10 cellular contexts compared by ENCODE assay signal in the genomic region with DNA sequence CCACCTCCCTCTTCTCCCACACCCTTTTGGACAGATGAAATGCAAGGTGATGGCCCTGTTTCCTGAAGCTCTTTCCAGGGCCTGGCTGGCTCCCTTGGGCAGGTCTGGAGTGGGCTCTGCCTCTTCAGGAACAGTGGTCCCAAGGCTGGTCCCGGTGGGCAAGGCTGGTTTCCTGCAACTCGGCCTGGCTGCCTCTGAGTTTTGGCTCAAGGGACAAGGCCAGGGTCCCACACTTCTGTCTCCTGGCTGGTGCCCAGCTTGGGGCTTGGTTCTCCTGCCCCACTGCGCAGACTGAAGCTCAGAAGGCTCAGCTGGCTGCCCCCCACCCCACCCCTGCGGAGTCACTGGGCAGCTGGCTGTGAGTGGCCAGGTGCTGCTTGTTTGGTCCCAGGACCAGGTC. TPM values are rescaled to one million over a fixed set of nuclear protein-coding genes. Genes with fewer than 3 reads are reported as not detected.
DNase-seq lines count a peak whose midpoint lies in the region; ATAC-seq and TF ChIP-seq lines count a peak whose summit lies in the region.
"Had no signal": no experiment of that assay in that cellular context is flagged by ENCODE, and none has a peak within 500 bp of the region (broad histone marks: within the 10 kb centered on the region; RNA-seq: fewer than 3 reads in every experiment).

No MANE protein-coding gene starts in this region.

- POLR2A ChIA-PET in AG04450 (lab: Yijun Ruan, JAX) = interaction anchor here (0.8 to 1.4 kb wide), 2 partner anchors 9 to 12 kb away, joined by 4 to 14 read pairs; a partner anchor contains a TSS
- POLR2A ChIA-PET in IMR-90 (lab: Charles Lee; ENCODE audit: unreplicated experiment) = interaction anchor here (0.6 to 1.2 kb wide), 2 partner anchors 36 to 50 kb away, joined by 3 read pairs; a partner anchor contains a TSS

- no peak overlapping the region for H2BK120ac ChIP-seq in IMR-90 (ENCODE audit: low read depth, low read length)

- peak overlapping the region in 1 of 2 experiments; percentile 91; a peak in 2 of 4 replicates for H4K8ac ChIP-seq in IMR-90 (ENCODE audit: low read depth in 2 of 2, low read length in 2 of 2)

- peak overlapping the region; percentile 83 for H2AK9ac ChIP-seq in IMR-90 (replicated peaks; ENCODE audit: low read depth, low read length, poor library complexity)

- H3K4me1 ChIP-seq in IMR-90 (ENCODE audit: control insufficient read depth, insufficient read depth, low read length) = peaks cover 34% of the 10 kb centered on the region

- intact Hi-C loops in IMR-90 (cut with micrococcal nuclease) = no loop called here

- no peaks in the 10 kb centered on the region for H3K9me3 Mint-ChIP-seq in naive B cell

- no peak overlapping the region; the same call in 1 of the 2 replicates for H4K5ac ChIP-seq in IMR-90 (ENCODE audit: low read depth, low read length)

- CTCF ChIA-PET in AG04450 (lab: Charles Lee) = no interaction called here
- CTCF ChIA-PET in IMR-90 (lab: Yijun Ruan, JAX) = no interaction called here

- no peak overlapping the region for H2BK20ac ChIP-seq in IMR-90 (ENCODE audit: low read depth, low read length)

- H3K4me1 Mint-ChIP-seq in naive B cell = peaks cover 22 to 45% (median 40%) of the 10 kb centered on the region in 3 donors

- H3K4me3 ChIP-seq in AG04450 (ENCODE audit: low read depth, low read length) = peak overlapping the region; percentile 83
- peak overlapping the region; percentile 87 for H3K4me3 ChIP-seq in IMR-90 (ENCODE audit: insufficient read depth, low read depth, low read length)
- H3K4me3 ChIP-seq in cardiac fibroblast (replicated peaks in 1 of 2; ENCODE audit: low read depth in 2 of 2, low read length in 2 of 2) = peak overlapping the region; percentile 11 to 81
- H3K4me3 ChIP-seq: mucosa of descending colon had no signal

- no peak for TF ChIP-seq RAD21 in IMR-90 (IDR thresholded peaks at IDR 0.05; ENCODE audit: low read length)

- peak overlapping the region; percentile 99 for H3K9ac ChIP-seq in IMR-90 (ENCODE audit: low read depth, low read length)

- peak overlapping the region; percentile 97 for H2BK5ac ChIP-seq in IMR-90 (ENCODE audit: low read depth, low read length, poor library complexity, severe bottlenecking)

- dilution Hi-C loops in IMR-90 (cut with HindIII; ENCODE audit: low sequenced_read_pairs, unreplicated experiment) = no loop called here

- H2AFZ ChIP-seq in IMR-90 (replicated peaks; ENCODE audit: low read length, poor library complexity) = no peak overlapping the region

- H3K18ac ChIP-seq in IMR-90 (ENCODE audit: low read depth, low read length) = no peak overlapping the region

- no peak overlapping the region for H3K27ac ChIP-seq in AG04450 (ENCODE audit: low read depth, low read length)
- peak overlapping the region; percentile 99 for H3K27ac ChIP-seq in IMR-90 (ENCODE audit: insufficient read depth, low read length)

- no peak overlapping the region for H2BK15ac ChIP-seq in IMR-90 (ENCODE audit: low read depth, low read length)

- H3K36me3 ChIP-seq in IMR-90 (ENCODE audit: control insufficient read depth, insufficient read depth, low read length) = peaks cover 8% of the 10 kb centered on the region

- peak overlapping the region; percentile 97 for H3K23ac ChIP-seq in IMR-90 (ENCODE audit: low read depth, low read length)

- ATAC-seq in IMR-90 (ENCODE audit: low read depth) (no peak), naive B cell (ENCODE audit: low read depth in 2 of 2) (no peak), GM21723 (IDR thresholded peaks at IDR 0.05; ENCODE audit: unreplicated experiment) (no peak), GM21360 (IDR thresholded peaks at IDR 0.05; ENCODE audit: unreplicated experiment) (no peak)
- ATAC-seq: mucosa of descending colon had no signal

- H3K27me3 ChIP-seq in AG04450 (ENCODE audit: control insufficient read depth, insufficient read depth, low read length) = no peaks in the 10 kb centered on the region
- H3K27me3 ChIP-seq in IMR-90 (ENCODE audit: control insufficient read depth, insufficient read depth, low read length) = no peaks in the 10 kb centered on the region

- no peak for DNase-seq in AG04450 (ENCODE audit: low read depth, low spot score)
- DNase-seq in IMR-90 = no peak
- no peak for DNase-seq in cardiac fibroblast (ENCODE audit: low read depth in 2 of 2)
- no peak for DNase-seq in naive B cell
- DNase-seq in NCI-H2171 (lab: John Stamatoyannopoulos, UW) = no peak
- DNase-seq in NCI-H1105 treated with DMSO at 0.1 percent for 48 hours (lab: John Stamatoyannopoulos, UW) = no peak
- DNase-seq: Kasumi-1 had no signal

- TF ChIP-seq POLR2A in IMR-90 (IDR thresholded peaks at IDR 0.05; ENCODE audit: low read depth, low read length) = no peak; the same call in 1 of the 2 replicates

- no peak for TF ChIP-seq CTCF in AG04450 (IDR thresholded peaks at IDR 0.05; ENCODE audit: low read depth, low read length)
- no peak for TF ChIP-seq CTCF in IMR-90 (conservative IDR thresholded peaks at IDR 0.05; ENCODE audit: low read depth, low read length)
- TF ChIP-seq CTCF in cardiac fibroblast (IDR thresholded peaks at IDR 0.05; ENCODE audit: low read depth, low read length) = no peak

- H3K4me2 ChIP-seq in IMR-90 (ENCODE audit: low read depth, low read length) = peak overlapping the region; percentile 95

- peak overlapping the region; percentile 71 for H2AK5ac ChIP-seq in IMR-90 (ENCODE audit: low read depth, low read length)

- no peaks in the 10 kb centered on the region for H3K9me1 ChIP-seq in IMR-90 (ENCODE audit: insufficient read depth, low read length)

- H3K36me3 Mint-ChIP-seq in naive B cell = peaks cover 4 to 5% of the 10 kb centered on the region in 2 donors

- no peak overlapping the region for H3K56ac ChIP-seq in IMR-90 (ENCODE audit: extremely low read depth, insufficient read depth, low read length)

- no TSS peak for BruUV-seq in IMR-90 (replicated peaks; lab: Mats Ljungman, UMichigan)

- peaks cover 51% of the 10 kb centered on the region for H4K20me1 ChIP-seq in IMR-90 (ENCODE audit: insufficient read depth, low read length)

- H3K79me1 ChIP-seq in IMR-90 (ENCODE audit: low read depth in 1 of 2, low read length in 2 of 2) = peaks cover 6 to 50% of the 10 kb centered on the region in 2 experiments; a peak in 3 of 4 replicates

- peak overlapping the region; percentile 93 to 97 (median 96) for H3K4me3 Mint-ChIP-seq in naive B cell

- peak overlapping the region; percentile 86 for H3K4ac ChIP-seq in IMR-90 (ENCODE audit: low read depth, low read length)

- H3K9me3 ChIP-seq in AG04450 (ENCODE audit: control insufficient read depth, insufficient read depth, low read length) (no peaks in the 10 kb centered on the region; the same call in 1 of the 2 replicates), IMR-90 (ENCODE audit: control insufficient read depth, insufficient read depth, low read length) (no peaks in the 10 kb centered on the region)
- H3K9me3 ChIP-seq: mucosa of descending colon had no signal

- in situ Hi-C loops in IMR-90 (cut with MboI; ENCODE audit: low sequenced_read_pairs) = no loop called here

- peak overlapping the region; percentile 93 for H3K14ac ChIP-seq in IMR-90 (replicated peaks; ENCODE audit: low read depth, low read length)

- peak overlapping the region; percentile 58; the same call in 1 of the 2 replicates for H4K91ac ChIP-seq in IMR-90 (ENCODE audit: insufficient read depth, low read depth, low read length)

- H3K27me3 Mint-ChIP-seq in naive B cell = no peaks in the 10 kb centered on the region

- WGBS in IMR-90 (ENCODE audit: extremely low coverage in 2 of 2, insufficient read length in 1 of 2), 2 experiments = 96% methylated on average over 4 of the region's 4 CpGs; no CpG with 5 or more reads in 1 of the 2 experiments

- peak overlapping the region in 5 of 6 donors; percentile 30 to 99 (median 89) for H3K27ac Mint-ChIP-seq in naive B cell

TF ChIP-seq in IMR-90, 13 proteins besides CTCF, POLR2A, EP300 and RAD21 (continues in another document):
- no peak for TF ChIP-seq RCOR1 (IDR thresholded peaks at IDR 0.05; ENCODE audit: insufficient replicate concordance, low read length)
- no peak for TF ChIP-seq FOS (IDR thresholded peaks at IDR 0.05; ENCODE audit: low read depth, low read length)
- TF ChIP-seq, protein P1, sequence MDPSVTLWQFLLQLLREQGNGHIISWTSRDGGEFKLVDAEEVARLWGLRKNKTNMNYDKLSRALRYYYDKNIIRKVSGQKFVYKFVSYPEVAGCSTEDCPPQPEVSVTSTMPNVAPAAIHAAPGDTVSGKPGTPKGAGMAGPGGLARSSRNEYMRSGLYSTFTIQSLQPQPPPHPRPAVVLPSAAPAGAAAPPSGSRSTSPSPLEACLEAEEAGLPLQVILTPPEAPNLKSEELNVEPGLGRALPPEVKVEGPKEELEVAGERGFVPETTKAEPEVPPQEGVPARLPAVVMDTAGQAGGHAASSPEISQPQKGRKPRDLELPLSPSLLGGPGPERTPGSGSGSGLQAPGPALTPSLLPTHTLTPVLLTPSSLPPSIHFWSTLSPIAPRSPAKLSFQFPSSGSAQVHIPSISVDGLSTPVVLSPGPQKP (IDR thresholded peaks at IDR 0.05; ENCODE audit: borderline replicate concordance, low read depth, low read length) = no peak
- TF ChIP-seq MAZ (IDR thresholded peaks at IDR 0.05; ENCODE audit: borderline replicate concordance, low read depth, low read length) = no peak
- no peak for TF ChIP-seq NFE2L2 (IDR thresholded peaks at IDR 0.05; ENCODE audit: low read depth, low read length)

RNA-seq across cellular contexts. Expression of a gene that starts 3.8 kb away (rescaled TPM):
- polyA plus RNA-seq in AG04450 (2011; rRNA removed) (2,721 and 3,607 TPM in 2 replicates), IMR-90 (2012; rRNA removed) (10,271 and 10,907 TPM in 2 replicates), naive B cell (ENCODE audit: low read depth in 6 of 6) (1,000 to 10,000 TPM in 1 of 6 donors, 100 to 1,000 TPM in 5; 664 to 1,094 (median 872) TPM)
- 3,368 and 4,319 TPM in 2 replicates for polyA minus RNA-seq in AG04450 (2011; rRNA and poly(A)+ RNA removed)
- total RNA-seq in IMR-90 (2012; rRNA removed) = 12,144 and 15,732 TPM in 2 replicates
- polyA plus RNA-seq in IMR-90 (2012; cell fraction: cytosol; rRNA removed) = 46,606 and 47,328 TPM in 2 replicates
- polyA plus RNA-seq in IMR-90 (2012; cell fraction: nucleus; rRNA removed; ENCODE audit: low replicate concordance) = 8,917 and 28,399 TPM in 2 replicates

RNA-seq across cellular contexts. Expression of a gene that starts 11.7 kb away (rescaled TPM):
- 0.26 and 0.41 TPM in 2 replicates for polyA plus RNA-seq in AG04450 (2011; rRNA removed)
- polyA minus RNA-seq in AG04450 (2011; rRNA and poly(A)+ RNA removed) = 1.0 TPM in 1 of 2 replicates, not detected in the other
- total RNA-seq in IMR-90 (2012; rRNA removed) = 0.18 and 0.28 TPM in 2 replicates
- 0.84 and 1.1 TPM in 2 replicates for polyA plus RNA-seq in IMR-90 (2012; rRNA removed)
- polyA plus RNA-seq in IMR-90 (2012; cell fraction: cytosol; rRNA removed) = 0.22 and 0.96 TPM in 2 replicates
- polyA plus RNA-seq in IMR-90 (2012; cell fraction: nucleus; rRNA removed; ENCODE audit: low replicate concordance) = 2.6 and 6.7 TPM in 2 replicates
- polyA plus RNA-seq in naive B cell (ENCODE audit: low read depth in 6 of 6) = under 1 TPM in 5 of 6 donors, not detected in 1; 0.17 to 0.59 (median 0.39) TPM

RNA-seq across cellular contexts. Expression of a gene that starts 35.7 kb away (rescaled TPM):
- polyA plus RNA-seq in AG04450 (2011; rRNA removed) = 5.3 and 8.3 TPM in 2 replicates
- polyA minus RNA-seq in AG04450 (2011; rRNA and poly(A)+ RNA removed) = 6.0 and 6.7 TPM in 2 replicates
- total RNA-seq in IMR-90 (2012; rRNA removed) = 7.5 and 7.9 TPM in 2 replicates
- 24.8 and 27.5 TPM in 2 replicates for polyA plus RNA-seq in IMR-90 (2012; rRNA removed)
- 14.4 and 23.9 TPM in 2 replicates for polyA plus RNA-seq in IMR-90 (2012; cell fraction: cytosol; rRNA removed)
- 48.3 and 135 TPM in 2 replicates for polyA plus RNA-seq in IMR-90 (2012; cell fraction: nucleus; rRNA removed; ENCODE audit: low replicate concordance)
- 10 to 100 TPM; 12.5 to 31.2 (median 15.1) TPM for polyA plus RNA-seq in naive B cell (ENCODE audit: low read depth in 6 of 6)
